8 cellular contexts compared by ENCODE assay signal in the genomic region with DNA sequence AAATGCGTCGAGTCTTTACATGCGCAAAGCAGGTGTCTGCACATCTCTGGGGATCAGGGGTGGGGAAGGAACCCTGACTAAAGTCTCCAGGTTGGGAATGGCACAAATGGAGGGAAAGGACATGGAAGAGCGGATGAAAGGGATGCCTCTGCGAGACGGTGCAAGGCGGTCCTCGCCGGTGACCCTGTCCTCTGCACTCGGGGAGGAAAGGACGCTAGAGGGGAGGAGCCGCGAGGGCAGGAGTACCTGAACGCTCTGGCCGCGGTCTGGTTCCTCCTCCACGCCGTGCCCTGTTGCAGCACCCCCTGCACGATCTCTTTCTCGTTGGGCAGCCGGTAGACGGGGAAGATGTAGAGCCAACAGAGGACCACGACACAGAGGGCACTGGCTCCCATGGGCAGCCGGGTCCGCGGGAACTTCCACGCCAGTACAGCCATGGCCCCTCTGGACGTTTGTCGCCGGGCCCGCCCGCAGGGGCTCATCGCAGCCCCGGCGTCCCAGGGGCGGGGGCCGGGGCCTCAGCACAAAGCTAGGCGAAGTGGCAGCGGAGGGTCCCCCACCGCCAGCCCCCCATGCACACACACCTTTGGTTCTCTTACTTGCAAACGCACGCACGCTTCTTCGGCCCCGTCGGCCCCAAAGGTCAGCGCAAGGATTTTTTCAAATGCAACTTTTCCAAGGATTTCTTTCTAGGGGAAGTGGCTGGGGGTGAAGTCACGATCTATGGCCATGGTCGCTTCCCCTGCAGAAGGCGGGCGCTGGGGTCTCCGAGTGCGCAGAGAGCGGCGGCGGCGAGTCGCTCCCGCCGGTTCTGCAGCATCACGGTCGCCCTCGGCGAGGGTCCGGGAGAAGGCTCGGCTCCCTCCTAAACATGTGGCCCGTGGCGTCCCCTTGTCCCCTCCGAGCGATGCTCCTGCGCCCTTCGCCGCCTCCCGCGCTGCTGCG. TPM values are rescaled to one million over a fixed set of nuclear protein-coding genes. Genes with fewer than 3 reads are reported as not detected.
DNase-seq lines count a peak whose midpoint lies in the region; ATAC-seq, FAIRE-seq and TF ChIP-seq lines count a peak whose summit lies in the region.

No MANE protein-coding gene starts in this region.

- H3K14ac ChIP-seq in IMR-90 (replicated peaks; ENCODE audit: low read depth, low read length) = no peak overlapping the region

- H3K4me1 ChIP-seq in A549 (peaks cover 8% of the 10 kb centered on the region; the same call in 1 of the 3 replicates), IMR-90 (ENCODE audit: control insufficient read depth, insufficient read depth, low read length) (peaks cover 2% of the 10 kb centered on the region; the same call in 1 of the 2 replicates), GM12878 (ENCODE audit: control insufficient read depth, insufficient read depth, low read length) (no peaks in the 10 kb centered on the region; the same call in 1 of the 2 replicates), kidney (ENCODE audit: control insufficient read depth in 1 of 2, insufficient read depth in 1 of 2, low read depth in 1 of 2, low read length in 2 of 2) (no peaks in the 10 kb centered on the region)

- no peaks in the 10 kb centered on the region for H3K9me3 Mint-ChIP-seq in stimulated activated naive CD8-positive, alpha-beta T cell treated with anti-CD3 and anti-CD28 coated beads, Interleukin-15, Interleukin-2, amounts not matched to agents 100 ng/mL and 50 ng/mL, for 24 hours

- intact Hi-C loops in IMR-90 (cut with micrococcal nuclease) (loop anchor here (2.0 kb wide), 2 partner anchors 63 to 103 kb away; no protein-coding TSS in a partner anchor), GM12878 (cut with micrococcal nuclease; ENCODE audit: unreplicated experiment) (no loop called here), kidney (cut with DNase I) (loop anchor here (10.0 kb wide), 2 partner anchors 111 to 229 kb away; no protein-coding TSS in a partner anchor)

- H2BK5ac ChIP-seq in IMR-90 (ENCODE audit: low read depth, low read length, poor library complexity, severe bottlenecking) = no peak overlapping the region

- 16% methylated on average over 60 of the region's 76 CpGs for WGBS in A549 (ENCODE audit: missing lambda C conversion rate)
- 3% methylated on average over 38 of the region's 76 CpGs; no CpG with 5 or more reads in 1 of the 2 experiments for WGBS in IMR-90 (ENCODE audit: extremely low coverage in 2 of 2, insufficient read length in 1 of 2), 2 experiments
- 16% methylated on average over 65 of the region's 76 CpGs for WGBS in GM12878 (ENCODE audit: insufficient coverage, insufficient replicate concordance, low lambda C conversion rate, missing lambda C conversion rate)

- no peak overlapping the region for H3K18ac ChIP-seq in IMR-90 (ENCODE audit: low read depth, low read length)

- peaks cover 59% of the 10 kb centered on the region for H3K27me3 Mint-ChIP-seq in stimulated activated naive CD8-positive, alpha-beta T cell treated with anti-CD3 and anti-CD28 coated beads, Interleukin-15, Interleukin-2, amounts not matched to agents 100 ng/mL and 50 ng/mL, for 24 hours

- CTCF ChIA-PET in A549 (lab: Yijun Ruan, JAX) = no interaction called here
- CTCF ChIA-PET in IMR-90 (lab: Yijun Ruan, JAX) = no interaction called here
- CTCF ChIA-PET in GM12878 (lab: Yijun Ruan, JAX) = no interaction called here

- H2AK5ac ChIP-seq in IMR-90 (ENCODE audit: low read depth, low read length) = no peak overlapping the region

- H4K20me1 ChIP-seq in IMR-90 (ENCODE audit: insufficient read depth, low read length) = no peaks in the 10 kb centered on the region
- H4K20me1 ChIP-seq in GM12878 (ENCODE audit: control insufficient read depth, insufficient read depth) = no peaks in the 10 kb centered on the region

- H4K91ac ChIP-seq in IMR-90 (ENCODE audit: insufficient read depth, low read depth, low read length) = no peak overlapping the region

- SMC1A ChIA-PET in GM12878 (lab: Charles Lee; ENCODE audit: uncharacterized antibody, unreplicated experiment) = no interaction called here

- TF ChIP-seq POLR2A in A549 (IDR thresholded peaks at IDR 0.05; ENCODE audit: low read length) (no peak), IMR-90 (IDR thresholded peaks at IDR 0.05; ENCODE audit: low read depth, low read length) (no peak), GM12878 (IDR thresholded peaks at IDR 0.05; ENCODE audit: low read depth, low read length) (no peak)

- peak overlapping the region; percentile 57 for H3K4me3 ChIP-seq in A549
- H3K4me3 ChIP-seq in IMR-90 (ENCODE audit: insufficient read depth, low read depth, low read length) = peak overlapping the region; percentile 49
- no peak overlapping the region; the same call in 1 of the 2 replicates for H3K4me3 ChIP-seq in GM12878
- peak overlapping the region; percentile 42 to 46 for H3K4me3 ChIP-seq in kidney (ENCODE audit: low read length in 2 of 2)

- H3K36me3 Mint-ChIP-seq in stimulated activated naive CD8-positive, alpha-beta T cell treated with anti-CD3 and anti-CD28 coated beads, Interleukin-15, Interleukin-2, amounts not matched to agents 100 ng/mL and 50 ng/mL, for 24 hours (ENCODE audit: low read depth) = no peaks in the 10 kb centered on the region

- peaks cover 20% of the 10 kb centered on the region for H3K4me1 Mint-ChIP-seq in stimulated activated naive CD8-positive, alpha-beta T cell treated with anti-CD3 and anti-CD28 coated beads, Interleukin-15, Interleukin-2, amounts not matched to agents 100 ng/mL and 50 ng/mL, for 24 hours (ENCODE audit: low read depth)

- ATAC-seq in A549 (peak in 1 of 2 experiments; percentile 13; a peak in 3 of 6 replicates), IMR-90 (ENCODE audit: low read depth) (no peak), GM12878 (no peak), GM21576 (IDR thresholded peaks at IDR 0.05; ENCODE audit: unreplicated experiment) (no peak), HG02938 (IDR thresholded peaks at IDR 0.05; ENCODE audit: unreplicated experiment) (no peak), HG03280 (IDR thresholded peaks at IDR 0.05; ENCODE audit: unreplicated experiment) (no peak)

- H4K8ac ChIP-seq in IMR-90 (ENCODE audit: low read depth in 2 of 2, low read length in 2 of 2) = no peak overlapping the region

- H3K23ac ChIP-seq in IMR-90 (ENCODE audit: low read depth, low read length) = 0 out of 2 replicates have a peak overlapping the region, but pooled peaks have one; percentile 35

- no peaks in the 10 kb centered on the region for H3K79me2 ChIP-seq in GM12878 (ENCODE audit: control insufficient read depth, insufficient read depth, low read length)

- no peaks in the 10 kb centered on the region for H3K9me1 ChIP-seq in IMR-90 (ENCODE audit: insufficient read depth, low read length)

- no peak overlapping the region for H3K27ac Mint-ChIP-seq in stimulated activated naive CD8-positive, alpha-beta T cell treated with anti-CD3 and anti-CD28 coated beads, Interleukin-15, Interleukin-2, amounts not matched to agents 100 ng/mL and 50 ng/mL, for 24 hours

- TF ChIP-seq RAD21 in A549 (conservative IDR thresholded peaks at IDR 0.05 in 1 of 2, IDR thresholded peaks at IDR 0.05 in 1 of 2) (no peak), IMR-90 (IDR thresholded peaks at IDR 0.05; ENCODE audit: low read length) (no peak), GM12878 (IDR thresholded peaks at IDR 0.05; ENCODE audit: insufficient read depth, low read depth, low read length) (no peak)

- RAD21 ChIA-PET in GM12878 (lab: Charles Lee; ENCODE audit: unreplicated experiment) = no interaction called here

- H3K36me3 ChIP-seq in IMR-90 (ENCODE audit: control insufficient read depth, insufficient read depth, low read length) (no peaks in the 10 kb centered on the region), GM12878 (ENCODE audit: control insufficient read depth in 2 of 2, insufficient read depth in 2 of 2, low read length in 1 of 2) (no peaks in the 10 kb centered on the region), kidney (ENCODE audit: control insufficient read depth in 1 of 2, insufficient read depth in 2 of 2, low read length in 2 of 2) (no peaks in the 10 kb centered on the region)

- H2AFZ ChIP-seq in IMR-90 (replicated peaks; ENCODE audit: low read length, poor library complexity) (peak overlapping the region; percentile 34), GM12878 (ENCODE audit: control insufficient read depth, low read depth, low read length) (no peak overlapping the region)

- H3K9ac ChIP-seq in IMR-90 (ENCODE audit: low read depth, low read length) (no peak overlapping the region), GM12878 (ENCODE audit: control insufficient read depth, insufficient read depth, low read length) (no peak overlapping the region), kidney (ENCODE audit: low read length in 2 of 2) (no peak overlapping the region)

- POLR2A ChIA-PET in A549 (lab: Yijun Ruan, JAX) (no interaction called here), IMR-90 (lab: Charles Lee; ENCODE audit: unreplicated experiment) (no interaction called here), GM12878 (lab: Charles Lee) (no interaction called here)

- H3K9me3 ChIP-seq in A549 = no peaks in the 10 kb centered on the region
- H3K9me3 ChIP-seq in IMR-90 (ENCODE audit: control insufficient read depth, insufficient read depth, low read length) = no peaks in the 10 kb centered on the region
- H3K9me3 ChIP-seq in GM12878 (replicated peaks; ENCODE audit: control insufficient read depth, insufficient read depth, low read length) = no peaks in the 10 kb centered on the region
- no peaks in the 10 kb centered on the region for H3K9me3 ChIP-seq in kidney (ENCODE audit: control insufficient read depth in 1 of 2, low read length in 2 of 2)

- H3K27ac ChIP-seq in A549 (peak overlapping the region in 1 of 2 experiments; percentile 72; a peak in 4 of 6 replicates), IMR-90 (ENCODE audit: insufficient read depth, low read length) (no peak overlapping the region), GM12878 (ENCODE audit: control insufficient read depth, insufficient read depth) (no peak overlapping the region), kidney (ENCODE audit: low read depth in 2 of 2, low read length in 2 of 2) (no peak overlapping the region)

- no peaks in the 10 kb centered on the region for H3K79me1 ChIP-seq in IMR-90 (ENCODE audit: low read depth in 1 of 2, low read length in 2 of 2)

- H3K56ac ChIP-seq in IMR-90 (ENCODE audit: extremely low read depth, insufficient read depth, low read length) = no peak overlapping the region

- peaks cover 34% of the 10 kb centered on the region for H3K27me3 ChIP-seq in IMR-90 (ENCODE audit: control insufficient read depth, insufficient read depth, low read length)
- H3K27me3 ChIP-seq in GM12878 (replicated peaks in 1 of 2; ENCODE audit: control insufficient read depth in 2 of 2, insufficient read depth in 2 of 2, low read length in 1 of 2) = peaks cover 3 to 22% of the 10 kb centered on the region in 2 experiments

- no peak overlapping the region for H3K4ac ChIP-seq in IMR-90 (ENCODE audit: low read depth, low read length)

- no peak for TF ChIP-seq EP300 in A549 (IDR thresholded peaks at IDR 0.05)
- TF ChIP-seq EP300 in GM12878 (IDR thresholded peaks at IDR 0.05; ENCODE audit: borderline replicate concordance in 1 of 2, control insufficient read depth in 1 of 2, low read depth in 2 of 2, low read length in 2 of 2) = no peak

- no peak for TF ChIP-seq CTCF in A549 (IDR thresholded peaks at IDR 0.05)
- TF ChIP-seq CTCF in IMR-90 (conservative IDR thresholded peaks at IDR 0.05; ENCODE audit: low read depth, low read length) = no peak
- no peak for TF ChIP-seq CTCF in GM12878 (IDR thresholded peaks at IDR 0.05 in 2 of 3, conservative IDR thresholded peaks at IDR 0.05 in 1 of 3; ENCODE audit: control insufficient read depth in 2 of 3, extremely low read depth in 1 of 3, insufficient read depth in 1 of 3, low read depth in 3 of 3, low read length in 3 of 3)
- TF ChIP-seq CTCF in kidney (IDR thresholded peaks at IDR 0.05; ENCODE audit: borderline replicate concordance, extremely low read depth, insufficient read depth) = no peak

- no peak overlapping the region for H2BK15ac ChIP-seq in IMR-90 (ENCODE audit: low read depth, low read length)

- H3K4me3 Mint-ChIP-seq in stimulated activated naive CD8-positive, alpha-beta T cell treated with anti-CD3 and anti-CD28 coated beads, Interleukin-15, Interleukin-2, amounts not matched to agents 100 ng/mL and 50 ng/mL, for 24 hours = peak overlapping the region; percentile 87

- in situ Hi-C loops in IMR-90 (cut with MboI; ENCODE audit: low sequenced_read_pairs) (no loop called here), GM12878 (cut with MboI) (no loop called here)

- peak overlapping the region; percentile 86 for H3K4me2 ChIP-seq in A549
- peak overlapping the region; percentile 44; the same call in 1 of the 2 replicates for H3K4me2 ChIP-seq in IMR-90 (ENCODE audit: low read depth, low read length)
- peak overlapping the region; percentile 90; the same call in 1 of the 2 replicates for H3K4me2 ChIP-seq in GM12878 (ENCODE audit: control insufficient read depth, insufficient read depth)

- FAIRE-seq in A549 (lab: Jason Lieb, UNC) (no peak), GM12878 (lab: Jason Lieb, UNC) (no peak), kidney (lab: Jason Lieb, UNC) (no peak)

- dilution Hi-C loops in IMR-90 (cut with HindIII; ENCODE audit: low sequenced_read_pairs, unreplicated experiment) = no loop called here

- BruUV-seq in IMR-90 (replicated peaks; lab: Mats Ljungman, UMichigan) (no TSS peak), GM12878 (replicated peaks; lab: Mats Ljungman, UMichigan) (no TSS peak)

- H2BK20ac ChIP-seq in IMR-90 (ENCODE audit: low read depth, low read length) = no peak overlapping the region

- H4K5ac ChIP-seq in IMR-90 (ENCODE audit: low read depth, low read length) = no peak overlapping the region

- no peak overlapping the region for H2BK120ac ChIP-seq in IMR-90 (ENCODE audit: low read depth, low read length)

- peak overlapping the region; percentile 33 for H2AK9ac ChIP-seq in IMR-90 (replicated peaks; ENCODE audit: low read depth, low read length, poor library complexity)

- DNase-seq in A549 (ENCODE audit: low read depth in 1 of 2, low spot score in 1 of 2) (no peak), IMR-90 (no peak), GM12878 (ENCODE audit: low read depth, low spot score) (no peak), kidney (peak; percentile 69)

RNA-seq across cellular contexts. Expression of a gene that starts 0.5 kb away (rescaled TPM):
- 1.1 and 1.6 TPM in 2 replicates for polyA plus RNA-seq in A549 (2011; rRNA removed)
- polyA plus RNA-seq in A549 (2012; cell fraction: cytosol; rRNA removed) = 0.13 and 0.18 TPM in 2 replicates
- polyA plus RNA-seq in A549 (2012; cell fraction: nucleus; rRNA removed) = 0.31 and 0.66 TPM in 2 replicates
- 0.16 to 0.41 TPM (median 0.21 TPM) in 3 replicates for polyA plus RNA-seq in A549 (2017; fragmentation: RNase III; extraction: RNeasy Plus Mini Kit Qiagen cat#74134 plus additional on column Dnase treatment)
- 0.54 and 0.63 TPM in 2 replicates for polyA minus RNA-seq in A549 (2011; rRNA and poly(A)+ RNA removed)
- 0.28 TPM in 1 of 2 replicates, not detected in the other for total RNA-seq in IMR-90 (2012; rRNA removed)
- polyA plus RNA-seq in IMR-90 (2012; rRNA removed) = not detected in 2 replicates
- not detected in 2 replicates for polyA plus RNA-seq in IMR-90 (2012; cell fraction: cytosol; rRNA removed)
- not detected in 2 replicates for polyA plus RNA-seq in IMR-90 (2012; cell fraction: nucleus; rRNA removed; ENCODE audit: low replicate concordance)
- not detected in 2 replicates for total RNA-seq in GM12878 (2013; cell fraction: nucleolus; rRNA removed)
- 0.23 TPM in 1 of 2 replicates, not detected in the other for total RNA-seq in GM12878 (2014; rRNA removed)
- not detected in 2 replicates for total RNA-seq in GM12878 (2014; rRNA removed; fragmentation: Illumina TruSeq; extraction: Trizol)
- 0.16 TPM in 1 of 2 replicates, not detected in the other for total RNA-seq in GM12878 (2021)
- polyA plus RNA-seq in GM12878 (2011; ENCODE audit: low read depth) = not detected
- 0.16 and 0.23 TPM in 2 replicates for polyA plus RNA-seq in GM12878 (2011; rRNA removed)
- polyA plus RNA-seq in GM12878 (2011; cell fraction: cytosol; rRNA removed) = 0.18 TPM in 2 replicates
- polyA plus RNA-seq in GM12878 (2011; cell fraction: nucleus; rRNA removed) = 0.10 TPM in 2 replicates
- not detected in 2 replicates for polyA plus RNA-seq in GM12878 (2012)
- not detected in 2 replicates for polyA plus RNA-seq in GM12878 (2014; fragmentation: Illumina TruSeq; extraction: Trizol)
- polyA plus RNA-seq in GM12878 (2014; fragmentation: Nextera tagmentation; extraction: Ambion mirVana) = not detected
- polyA plus RNA-seq in GM12878 (2014; rRNA removed) = 0.01 TPM in 1 of 2 replicates, not detected in the other
- under 1 TPM in 1 of 2 experiments, not detected in 1; 0.35 TPM for polyA plus RNA-seq in GM12878 (2016; fragmentation: Nextera tagmentation; extraction: Ambion mirVana)
- polyA minus RNA-seq in GM12878 (2011; rRNA and poly(A)+ RNA removed) = 0.36 TPM in 1 of 2 replicates, not detected in the other
- polyA minus RNA-seq in GM12878 (2011; cell fraction: cytosol; rRNA and poly(A)+ RNA removed) = not detected in 2 replicates
- 0.36 and 0.96 TPM in 2 replicates for polyA minus RNA-seq in GM12878 (2011; cell fraction: nucleus; rRNA and poly(A)+ RNA removed)
- total RNA-seq in kidney = 4.7 TPM
- 2.8 TPM for polyA plus RNA-seq in kidney (ENCODE audit: insufficient read depth, low read depth, low replicate concordance)
